14 cellular contexts compared by ENCODE assay signal in genomic region chr20:1741309-1742048, GRCh38.
DNase-seq lines count a peak whose midpoint lies in the region; ATAC-seq and TF ChIP-seq lines count a peak whose summit lies in the region.
"Had no signal": no experiment of that assay in that cellular context is flagged by ENCODE, and none has a peak within 500 bp of the region (broad histone marks: within the 10 kb centered on the region; RNA-seq: fewer than 3 reads in every experiment).

No MANE protein-coding gene starts in this region.

- peak; percentile 73 for DNase-seq in CD1c-positive myeloid dendritic cell (ENCODE audit: extremely low spot score)
- peak; percentile 90 to 92 for DNase-seq in Kasumi-1 (lab: John Stamatoyannopoulos, UW)
- DNase-seq in SIG-M5 (lab: John Stamatoyannopoulos, UW), result peak; percentile 27
- peak; percentile 28 for DNase-seq in medulla oblongata (ENCODE audit: extremely low spot score)
- no peak for DNase-seq in WERI-Rb-1
- no peak for DNase-seq in NCI-H446 (lab: John Stamatoyannopoulos, UW)
- no peak for DNase-seq in caudate nucleus (lab: John Stamatoyannopoulos, UW)
- DNase-seq: CD4-positive, alpha-beta memory T cell; GM23248; left lung; NCI-H187 treated with DMSO at 0.1 percent for 48 hours; SHP77 treated with DMSO at 0.1 percent for 48 hours; stimulated activated CD4-positive, alpha-beta T cell treated with anti-CD3 and anti-CD28 coated beads, Interleukin-4, amount 100 ng/mL, for 4 hours had no signal

- H3K27ac ChIP-seq in WERI-Rb-1, result no peak overlapping the region
- no peak overlapping the region for H3K27ac ChIP-seq in caudate nucleus (ENCODE audit: low read depth, low read length)
- H3K27ac ChIP-seq: GM23248, left lung had no signal

- H3K9me3 ChIP-seq in WERI-Rb-1 (ENCODE audit: severe bottlenecking), result no peaks in the 10 kb centered on the region
- H3K9me3 ChIP-seq: left lung had no signal

- TF ChIP-seq CTCF in WERI-Rb-1 (IDR thresholded peaks at IDR 0.05; ENCODE audit: low read depth, low read length), result no peak

- ATAC-seq in GM19463 (IDR thresholded peaks at IDR 0.05; ENCODE audit: unreplicated experiment), result no peak
- ATAC-seq: left lung had no signal

- peaks cover 35% of the 10 kb centered on the region for H3K27me3 ChIP-seq in WERI-Rb-1 (ENCODE audit: insufficient read depth, low read depth, severe bottlenecking)

- H3K4me3 ChIP-seq in WERI-Rb-1 (ENCODE audit: low read depth, low read length), result no peak overlapping the region
- H3K4me3 ChIP-seq: GM23248, left lung had no signal

- H3K36me3 ChIP-seq in WERI-Rb-1, result no peaks in the 10 kb centered on the region
- H3K36me3 ChIP-seq: left lung had no signal

Comparison
In these comparisons a context has a peak if more than half of its experiments do, and no peak if none do; other contexts are left out.
1. DNase-seq: peak in CD1c-positive myeloid dendritic cell (single experiment), Kasumi-1 (2 of 2), SIG-M5 (single experiment) and medulla oblongata (single experiment); none in WERI-Rb-1 (single experiment), NCI-H446 (0 of 2) and caudate nucleus (0 of 61).